1 cellular context compared by ENCODE assay signal in genomic region chr9:136051568-136052432, GRCh38.
A peak's percentile ranks its signal among the peaks of the same experiment; 100 is the strongest.
TF ChIP-seq lines count a peak whose summit lies in the region.

No MANE protein-coding gene starts in this region.

TF ChIP-seq in HepG2, 621 proteins besides CTCF, POLR2A, EP300 and RAD21 (continued from another document):
- TF ChIP-seq ZNF687 (CRISPR knock-in tag; IDR thresholded peaks at IDR 0.05) (peak; percentile 54), SKIL (CRISPR knock-in tag; IDR thresholded peaks at IDR 0.05; ENCODE audit: borderline replicate concordance) (peak; percentile 33; the same call in 1 of the 2 replicates), ZC3H13 (CRISPR knock-in tag; IDR thresholded peaks at IDR 0.05) (no peak), ZNF317 (CRISPR knock-in tag; IDR thresholded peaks at IDR 0.05) (no peak), CERS6 (CRISPR knock-in tag; IDR thresholded peaks at IDR 0.05) (no peak), MYPOP (CRISPR knock-in tag; IDR thresholded peaks at IDR 0.05) (0 out of 2 replicates have a peak, but pooled peaks have one; percentile 30), MATR3 (CRISPR knock-in tag; IDR thresholded peaks at IDR 0.05) (no peak), ZNF577 (CRISPR knock-in tag; IDR thresholded peaks at IDR 0.05; ENCODE audit: borderline replicate concordance, low read depth) (no peak), ZFP41 (CRISPR knock-in tag; IDR thresholded peaks at IDR 0.05; ENCODE audit: borderline replicate concordance) (no peak), WIZ (CRISPR knock-in tag; IDR thresholded peaks at IDR 0.05) (no peak), SAP130 (CRISPR knock-in tag; IDR thresholded peaks at IDR 0.05; ENCODE audit: low read depth) (peak; percentile 86), PHF21A (CRISPR knock-in tag; IDR thresholded peaks at IDR 0.05) (peak; percentile 86), TAF1 (CRISPR knock-in tag; IDR thresholded peaks at IDR 0.05) (0 out of 2 replicates have a peak, but pooled peaks have one; percentile 22), KDM2A (CRISPR knock-in tag; IDR thresholded peaks at IDR 0.05; ENCODE audit: borderline replicate concordance, low read depth) (no peak; the same call in 1 of the 2 replicates), MAX (IDR thresholded peaks at IDR 0.05) (0 out of 2 replicates have a peak, but pooled peaks have one; percentile 12), ARNT (IDR thresholded peaks at IDR 0.05) (no peak), RELA (CRISPR knock-in tag; IDR thresholded peaks at IDR 0.05) (0 out of 2 replicates have a peak, but pooled peaks have one; percentile 30), FOXK2 (IDR thresholded peaks at IDR 0.05) (0 out of 2 replicates have a peak, but pooled peaks have one; percentile 25), ZSCAN29 (CRISPR knock-in tag; conservative IDR thresholded peaks at IDR 0.05) (no peak), NR2F6 (IDR thresholded peaks at IDR 0.05) (0 out of 2 replicates have a peak, but pooled peaks have one; percentile 5), NR2F6 (CRISPR knock-in tag; IDR thresholded peaks at IDR 0.05) (0 out of 2 replicates have a peak, but pooled peaks have one; percentile 18), NR1H2 (CRISPR knock-in tag; IDR thresholded peaks at IDR 0.05; ENCODE audit: borderline replicate concordance, low read depth) (no peak), ZNF710 (CRISPR knock-in tag; IDR thresholded peaks at IDR 0.05; ENCODE audit: borderline replicate concordance) (0 out of 2 replicates have a peak, but pooled peaks have one; percentile 19), MED1 (CRISPR knock-in tag; IDR thresholded peaks at IDR 0.05) (0 out of 2 replicates have a peak, but pooled peaks have one; percentile 33), ZNF614 (CRISPR knock-in tag; IDR thresholded peaks at IDR 0.05; ENCODE audit: borderline replicate concordance) (0 out of 2 replicates have a peak, but pooled peaks have one; percentile 54), ZNF878 (CRISPR knock-in tag; IDR thresholded peaks at IDR 0.05) (no peak), ZNF337 (CRISPR knock-in tag; IDR thresholded peaks at IDR 0.05; ENCODE audit: borderline replicate concordance, low read depth) (no peak), SP2 (CRISPR knock-in tag; IDR thresholded peaks at IDR 0.05) (no peak), ARNT2 (CRISPR knock-in tag; IDR thresholded peaks at IDR 0.05; ENCODE audit: low read depth) (peak; percentile 52; the same call in 1 of the 2 replicates), PAXIP1 (CRISPR knock-in tag; conservative IDR thresholded peaks at IDR 0.05) (peak; percentile 50), NFE2 (CRISPR knock-in tag; IDR thresholded peaks at IDR 0.05) (0 out of 2 replicates have a peak, but pooled peaks have one; percentile 21), STAG1 (CRISPR knock-in tag; IDR thresholded peaks at IDR 0.05) (0 out of 2 replicates have a peak, but pooled peaks have one; percentile 4), DPF2 (CRISPR knock-in tag; IDR thresholded peaks at IDR 0.05; ENCODE audit: borderline replicate concordance, low read depth) (0 out of 2 replicates have a peak, but pooled peaks have one; percentile 22), MXI1 (IDR thresholded peaks at IDR 0.05; ENCODE audit: borderline replicate concordance, low read depth, low read length) (peak; percentile 85; the same call in 2 of the 3 replicates), ZNF263 (CRISPR knock-in tag; IDR thresholded peaks at IDR 0.05) (peak; percentile 90)
